ENCODE assay signal across 8 cellular contexts in genomic region chr19:572140-572890, GRCh38. TPM values are rescaled to one million over a fixed set of nuclear protein-coding genes. Genes with fewer than 3 reads are reported as not detected.
DNase-seq lines count a peak whose midpoint lies in the region; ATAC-seq and TF ChIP-seq lines count a peak whose summit lies in the region.

BSG (plus strand) TSS chr19:572596; CDS start chr19:572635, 39 bp downstream.

- no peaks in the 10 kb centered on the region for H3K27me3 Mint-ChIP-seq in activated CD4-positive, alpha-beta T cell treated with anti-CD3 and anti-CD28 coated beads for 36 hours

- POLR2A ChIA-PET in activated CD4-positive, alpha-beta T cell treated with anti-CD3 and anti-CD28 coated beads for 36 hours (lab: Charles Lee): interaction anchor here (0.6 to 1.0 kb wide), 3 partner anchors 16 to 61 kb away, joined by 3 to 4 read pairs (median 3); no protein-coding TSS in a partner anchor

- H3K36me3 Mint-ChIP-seq in activated CD4-positive, alpha-beta T cell treated with anti-CD3 and anti-CD28 coated beads for 36 hours (ENCODE audit: low read depth): peaks cover 6% of the 10 kb centered on the region

- H3K4me3 Mint-ChIP-seq in activated CD4-positive, alpha-beta T cell treated with anti-CD3 and anti-CD28 coated beads for 36 hours: peak within 1 kb of the TSS; percentile 90

- peak within 1 kb of the TSS; percentile 72 for H3K4me3 ChIP-seq in choroid plexus epithelial cell (ENCODE audit: low read depth, low read length)

- CTCF ChIA-PET in activated CD4-positive, alpha-beta T cell treated with anti-CD3 and anti-CD28 coated beads for 36 hours (lab: Charles Lee): interaction anchor here (0.9 to 1.3 kb wide), 3 partner anchors 17 to 62 kb away, joined by 3 to 7 read pairs (median 7); partner anchors contain the start of gene CDC34

- peak; percentile 100 for DNase-seq in AG20443 (ENCODE audit: low spot score)
- peak; percentile 99 for DNase-seq in GM19238 (ENCODE audit: insufficient read length, low spot score)
- DNase-seq in NCI-H524 (lab: John Stamatoyannopoulos, UW): peak; percentile 96 to 98
- DNase-seq in activated CD4-positive, alpha-beta T cell treated with anti-CD3 and anti-CD28 coated beads for 36 hours: peak; percentile 99
- peak; percentile 98 for DNase-seq in choroid plexus epithelial cell (ENCODE audit: low read depth)
- DNase-seq in kidney glomerular epithelial cell (lab: John Stamatoyannopoulos, UW): peak; percentile 89
- peak; percentile 93 to 97 for DNase-seq in stimulated activated CD4-positive, alpha-beta T cell treated with anti-CD3 and anti-CD28 coated beads, Interleukin-1b, Interleukin-23, amount 100 ng/mL, for 1 hour (ENCODE audit: low read depth in 2 of 2)

- peak; percentile 62 for ATAC-seq in HG03442 (IDR thresholded peaks at IDR 0.05; ENCODE audit: unreplicated experiment)
- peak; percentile 87 for ATAC-seq in activated CD4-positive, alpha-beta T cell treated with anti-CD3 and anti-CD28 coated beads for 36 hours

- H3K4me1 Mint-ChIP-seq in activated CD4-positive, alpha-beta T cell treated with anti-CD3 and anti-CD28 coated beads for 36 hours: peaks cover 36% of the 10 kb centered on the region

- TF ChIP-seq CTCF in choroid plexus epithelial cell (conservative IDR thresholded peaks at IDR 0.05; ENCODE audit: low read depth, low read length): no peak

- H3K27ac Mint-ChIP-seq in activated CD4-positive, alpha-beta T cell treated with anti-CD3 and anti-CD28 coated beads for 36 hours: peak within 1 kb of the TSS; percentile 95

- intact Hi-C loops in activated CD4-positive, alpha-beta T cell treated with anti-CD3 and anti-CD28 coated beads for 36 hours (cut with DNase I, micrococcal nuclease): loop anchor here (1.0 to 5.0 kb wide), 12 partner anchors 28 to 225 kb away; partner anchors contain the start of genes RNF126 (in 2 of the 2), CDC34 (in 1 of the 2), GZMM (in 1 of the 2) and POLRMT (in 1 of the 2)

- no peaks in the 10 kb centered on the region for H3K9me3 Mint-ChIP-seq in activated CD4-positive, alpha-beta T cell treated with anti-CD3 and anti-CD28 coated beads for 36 hours (ENCODE audit: low read depth)

RNA-seq across cellular contexts. Expression of gene BSG, which starts in this region (rescaled TPM):
- 100 to 1,000 TPM; 165 to 175 TPM for total RNA-seq in activated CD4-positive, alpha-beta T cell treated with anti-CD3 and anti-CD28 coated beads for 36 hours

Comparison
In these comparisons a context has a peak if more than half of its experiments do, and no peak if none do; other contexts are left out.
1. Peak in every context shown above with its lines: DNase-seq, ATAC-seq and H3K4me3 ChIP-seq.